ENCODE assay signal across 8 cellular contexts in the genomic region with DNA sequence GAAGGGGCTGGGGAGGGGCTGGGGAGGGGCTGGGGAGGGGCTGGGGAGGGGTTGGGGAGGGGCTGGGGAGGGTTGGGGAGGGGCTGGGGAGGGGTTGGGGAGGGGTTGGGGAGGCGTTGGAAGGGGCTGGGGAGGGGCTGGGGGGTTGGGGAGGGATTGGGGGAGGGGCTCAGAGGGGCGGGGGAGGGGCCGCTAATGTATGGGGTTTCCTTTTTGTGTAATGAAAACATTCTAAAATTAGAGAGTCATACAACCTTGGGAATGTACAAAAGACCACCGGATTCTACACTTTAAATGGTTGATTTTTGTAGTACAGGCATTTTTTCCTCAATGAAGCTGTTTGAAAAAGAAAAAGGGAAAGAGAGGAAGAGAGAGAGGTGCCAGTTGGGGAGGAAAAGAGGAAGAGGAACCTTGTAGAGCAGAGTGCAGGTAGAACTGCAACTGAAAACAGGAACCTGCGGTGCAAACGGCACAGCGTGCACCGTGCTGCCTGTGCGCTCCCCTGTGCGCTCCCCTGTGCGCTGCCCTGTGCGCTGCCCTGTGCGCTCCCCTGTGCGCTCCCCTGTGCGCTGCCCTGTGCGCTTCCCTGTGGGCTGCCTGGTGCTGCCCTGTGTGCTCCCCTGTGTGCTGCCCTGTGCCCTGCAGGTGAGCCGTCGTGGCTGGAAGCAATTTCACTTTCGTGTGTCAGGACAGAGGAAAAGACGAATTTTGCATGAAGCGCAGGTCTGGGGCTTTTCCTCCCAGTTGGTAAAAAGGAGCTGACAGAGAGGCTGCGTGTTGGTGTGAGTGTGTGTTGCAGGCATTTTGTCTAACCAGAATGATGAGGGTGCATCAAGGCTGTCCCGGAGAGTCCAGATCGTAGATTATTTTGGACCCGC. TPM values are rescaled to one million over a fixed set of nuclear protein-coding genes. Genes with fewer than 3 reads are reported as not detected.
A peak's percentile ranks its signal among the peaks of the same experiment; 100 is the strongest.
DNase-seq lines count a peak whose midpoint lies in the region; ATAC-seq, FAIRE-seq and TF ChIP-seq lines count a peak whose summit lies in the region.

No MANE protein-coding gene starts in this region.

- no peak overlapping the region for H3K9ac ChIP-seq in MM.1S (ENCODE audit: low read length)
- H3K9ac ChIP-seq in H1 (replicated peaks in 1 of 4; ENCODE audit: extremely low read depth in 1 of 4, low read depth in 3 of 4, low read length in 3 of 4): no peak overlapping the region

- no peaks in the 10 kb centered on the region for H3K36me3 ChIP-seq in MM.1S (replicated peaks; ENCODE audit: insufficient read depth, low read length)
- no peaks in the 10 kb centered on the region for H3K36me3 ChIP-seq in H1 (ENCODE audit: control insufficient read depth in 2 of 4, insufficient read depth in 4 of 4, low read length in 3 of 4)
- H3K36me3 ChIP-seq in aorta (ENCODE audit: control insufficient read depth in 1 of 2, insufficient read depth in 2 of 2, low read length in 1 of 2): no peaks in the 10 kb centered on the region
- no peaks in the 10 kb centered on the region for H3K36me3 ChIP-seq in vagina

- no peak overlapping the region for H3K4ac ChIP-seq in H1 (replicated peaks; ENCODE audit: insufficient read length, low read depth, low read length)

- no peaks in the 10 kb centered on the region for H3K79me1 ChIP-seq in H1 (ENCODE audit: low read depth, low read length)

- H3K4me1 ChIP-seq in MM.1S (ENCODE audit: low read length) (0 out of 2 replicates have a peak, but pooled peaks cover 2% of the 10 kb centered on the region), H1 (replicated peaks in 1 of 4; ENCODE audit: control insufficient read depth in 3 of 4, insufficient read depth in 4 of 4, low read length in 3 of 4) (no peaks in the 10 kb centered on the region; a peak in 1 of 7 replicates), aorta (ENCODE audit: control insufficient read depth in 1 of 2, insufficient read depth in 2 of 2, low read length in 2 of 2) (no peaks in the 10 kb centered on the region), vagina (peaks cover 7% of the 10 kb centered on the region), foreskin keratinocyte (no peaks in the 10 kb centered on the region)

- no peak overlapping the region for H2BK20ac ChIP-seq in H1 (ENCODE audit: low read length)

- no peak overlapping the region for H3K23ac ChIP-seq in H1 (ENCODE audit: insufficient read length)

- H4K91ac ChIP-seq in H1 (replicated peaks; ENCODE audit: insufficient read length, low read length): no peak overlapping the region

- H4K5ac ChIP-seq in H1 (ENCODE audit: insufficient read length, low read depth, low read length): no peak overlapping the region

- peaks cover 33 to 39% (median 35%) of the 10 kb centered on the region in 3 donors for H3K27me3 Mint-ChIP-seq in CD14-positive monocyte (ENCODE audit: low read depth in 3 of 3)

- FAIRE-seq in H1 (lab: Jason Lieb, UNC): no peak

- H3K23me2 ChIP-seq in H1 (ENCODE audit: low read depth, low read length): no peaks in the 10 kb centered on the region

- no peak overlapping the region for H2AFZ ChIP-seq in MM.1S (ENCODE audit: low read length)
- H2AFZ ChIP-seq in H1 (ENCODE audit: low read length): no peak overlapping the region

- peaks cover 0 to 4% (median 0%) of the 10 kb centered on the region in 7 donors for H3K9me3 Mint-ChIP-seq in CD14-positive monocyte

- H3K4me1 Mint-ChIP-seq in CD14-positive monocyte: peaks cover 73% of the 10 kb centered on the region

- H3K56ac ChIP-seq in H1 (replicated peaks; ENCODE audit: insufficient read length, low read depth, low read length): no peak overlapping the region

- H3K4me3 ChIP-seq in MM.1S (ENCODE audit: low read length) (peak overlapping the region; percentile 33; the same call in 1 of the 2 replicates), H1 (ENCODE audit: extremely low read depth in 1 of 4, insufficient read depth in 2 of 4, low read depth in 3 of 4, low read length in 4 of 4) (peak overlapping the region; percentile 23 to 58 (median 38)), aorta (ENCODE audit: low read length in 2 of 2) (no peak overlapping the region), vagina (no peak overlapping the region)

- CTCF ChIA-PET in H1 (lab: Charles Lee; ENCODE audit: partially characterized antibody): no interaction called here

- DNase-seq in CD14-positive monocyte (ENCODE audit: low spot score) (peak; percentile 78), MM.1S (peak; percentile 51), H1 (ENCODE audit: low read depth in 1 of 2, low spot score in 2 of 2) (no peak), aorta (peak; percentile 54 to 72), NCI-H2107 treated with DMSO at 0.1 percent for 48 hours (lab: John Stamatoyannopoulos, UW; ENCODE audit: unreplicated experiment) (no peak), vagina (ENCODE audit: extremely low spot score in 2 of 2) (no peak), foreskin keratinocyte (no peak)

- peak overlapping the region in 6 of 7 donors; percentile 15 to 77 (median 66) for H3K27ac Mint-ChIP-seq in CD14-positive monocyte

- H3K4me3 Mint-ChIP-seq in CD14-positive monocyte: peak overlapping the region; percentile 11 to 77

- no peak overlapping the region for H2BK15ac ChIP-seq in H1 (ENCODE audit: low read length)

- H3K14ac ChIP-seq in H1 (ENCODE audit: insufficient read length): no peak overlapping the region

- no peak for TF ChIP-seq CTCF in CD14-positive monocyte (IDR thresholded peaks at IDR 0.05)
- no peak for TF ChIP-seq CTCF in MM.1S (IDR thresholded peaks at IDR 0.05; ENCODE audit: low read length)
- TF ChIP-seq CTCF in H1 (IDR thresholded peaks at IDR 0.05; ENCODE audit: control extremely low read depth in 1 of 3, insufficient read depth in 1 of 3, low read depth in 1 of 3, low read length in 3 of 3): no peak
- no peak for TF ChIP-seq CTCF in vagina (IDR thresholded peaks at IDR 0.05)
- TF ChIP-seq CTCF in foreskin keratinocyte (conservative IDR thresholded peaks at IDR 0.05): no peak

- no peak overlapping the region for H2BK120ac ChIP-seq in H1 (replicated peaks; ENCODE audit: low read depth, low read length)

- H4K20me1 ChIP-seq in MM.1S (ENCODE audit: insufficient read depth, low read length) (no peaks in the 10 kb centered on the region), H1 (replicated peaks in 1 of 2; ENCODE audit: control insufficient read depth in 1 of 2, insufficient read depth in 2 of 2, low read length in 2 of 2) (no peaks in the 10 kb centered on the region)

- TF ChIP-seq RAD21 in H1 (IDR thresholded peaks at IDR 0.05 in 1 of 2, conservative IDR thresholded peaks at IDR 0.05 in 1 of 2; ENCODE audit: low read depth in 2 of 2, low read length in 2 of 2): no peak

- 0 out of 2 replicates have a peak overlapping the region, but pooled peaks have one; percentile 50 for H2BK12ac ChIP-seq in H1 (ENCODE audit: low read depth, low read length)

- 0 out of 2 replicates have a peak, but pooled peaks cover 5% of the 10 kb centered on the region for H3F3A ChIP-seq in MM.1S (ENCODE audit: insufficient read depth, low read length)

- H3K4me2 ChIP-seq in MM.1S (ENCODE audit: low read depth, low read length) (peak overlapping the region; percentile 40), H1 (ENCODE audit: insufficient read depth in 1 of 2, low read depth in 2 of 2, low read length in 2 of 2) (peak overlapping the region; percentile 67 to 82)

- H4K8ac ChIP-seq in H1 (ENCODE audit: extremely low read depth, insufficient read depth, low read length): no peak overlapping the region

- H3K27me3 ChIP-seq in MM.1S (replicated peaks; ENCODE audit: insufficient read depth, low read length): peaks cover 75% of the 10 kb centered on the region
- H3K27me3 ChIP-seq in H1 (replicated peaks in 1 of 4; ENCODE audit: control insufficient read depth in 3 of 4, extremely low read depth in 1 of 4, insufficient read depth in 3 of 4, low read length in 3 of 4): peaks cover 0 to 19% (median 10%) of the 10 kb centered on the region in 4 experiments; a peak in 5 of 7 replicates
- H3K27me3 ChIP-seq in aorta (ENCODE audit: control insufficient read depth in 1 of 2, insufficient read depth in 2 of 2, low read length in 1 of 2): no peaks in the 10 kb centered on the region
- H3K27me3 ChIP-seq in vagina: no peaks in the 10 kb centered on the region
- peaks cover 2% of the 10 kb centered on the region for H3K27me3 ChIP-seq in foreskin keratinocyte

- H3K36me3 Mint-ChIP-seq in CD14-positive monocyte: peaks cover 3 to 17% of the 10 kb centered on the region in 2 donors

- POLR2A ChIA-PET in H1 (lab: Charles Lee; ENCODE audit: partially characterized antibody): interaction anchor here (1.0 kb wide), 2 partner anchors 34 to 175 kb away, joined by 3 read pairs; no protein-coding TSS in a partner anchor

- H3K79me2 ChIP-seq in MM.1S (ENCODE audit: low read length) (no peaks in the 10 kb centered on the region), H1 (ENCODE audit: control insufficient read depth in 1 of 2, insufficient read depth in 2 of 2, low read length in 2 of 2) (no peaks in the 10 kb centered on the region)

- H2BK5ac ChIP-seq in H1 (ENCODE audit: low read depth, low read length): no peak overlapping the region

- H3K18ac ChIP-seq in H1 (ENCODE audit: extremely low read depth, low read length): no peak overlapping the region; the same call in 1 of the 2 replicates

- peak; percentile 68 for ATAC-seq in GM19463 (IDR thresholded peaks at IDR 0.05; ENCODE audit: unreplicated experiment)
- no peak for ATAC-seq in aorta (ENCODE audit: low FRiP score)
- no peak for ATAC-seq in foreskin keratinocyte

- 45% methylated on average over 22 of the region's 25 CpGs; no CpG with 5 or more reads in 1 of the 2 experiments for WGBS in H1 (ENCODE audit: extremely low coverage in 1 of 2, insufficient coverage in 1 of 2, insufficient read length in 1 of 2, insufficient replicate concordance in 2 of 2, low coverage in 1 of 2, low lambda C conversion rate in 2 of 2, missing lambda C conversion rate in 1 of 2), 2 experiments
- WGBS in aorta, 2 donors: 56 to 67% methylated on average over 24 of the region's 25 CpGs

- TF ChIP-seq POLR2A in H1 (IDR thresholded peaks at IDR 0.05; ENCODE audit: control extremely low read depth in 1 of 2, low read depth in 2 of 2, low read length in 2 of 2) (no peak), vagina (IDR thresholded peaks at IDR 0.05) (no peak)

- TF ChIP-seq EP300 in H1 (IDR thresholded peaks at IDR 0.05; ENCODE audit: borderline replicate concordance in 1 of 2, low read depth in 2 of 2, low read length in 2 of 2): no peak

- H3K27ac ChIP-seq in MM.1S (ENCODE audit: low read length) (no peak overlapping the region), H1 (ENCODE audit: low read depth, low read length) (no peak overlapping the region), aorta (ENCODE audit: low read depth in 1 of 2, low read length in 2 of 2) (no peak overlapping the region), vagina (no peak overlapping the region), foreskin keratinocyte (no peak overlapping the region)

- H3K9me3 ChIP-seq in MM.1S (replicated peaks; ENCODE audit: insufficient read depth, low read length) (no peaks in the 10 kb centered on the region), H1 (ENCODE audit: insufficient read depth in 2 of 2, low read depth in 1 of 2, low read length in 1 of 2) (peaks cover 10 to 62% of the 10 kb centered on the region in 2 experiments; a peak in 3 of 4 replicates), aorta (ENCODE audit: control insufficient read depth, low read length) (no peaks in the 10 kb centered on the region), vagina (no peaks in the 10 kb centered on the region)

- no peak overlapping the region for H2AK5ac ChIP-seq in H1 (ENCODE audit: low read depth, low read length)

- H3K9me2 ChIP-seq in MM.1S (replicated peaks; ENCODE audit: insufficient read depth, low read length): no peaks in the 10 kb centered on the region

- intact Hi-C loops in CD14-positive monocyte (cut with micrococcal nuclease): loop anchor here in 1 of 2 donors (5.0 kb wide), 2 partner anchors 37 to 38 kb away; no protein-coding TSS in a partner anchor
- intact Hi-C loops in aorta (cut with DNase I): no loop called here
- intact Hi-C loops in vagina (cut with DNase I): no loop called here

RNA-seq across cellular contexts. Expression of a gene that starts 40.8 kb away (rescaled TPM):
- polyA plus RNA-seq in CD14-positive monocyte (10 to 100 TPM; 13.1 to 29.8 TPM), H1 (2011; rRNA removed) (13.9 and 26.0 TPM in 2 replicates), aorta (10 to 100 TPM; 35.3 to 81.5 TPM), foreskin keratinocyte (2.0 and 3.6 TPM in 2 replicates)
- total RNA-seq in H1 (2021; fragmentation: NEBNext Ultra II Directional; extraction: Animal tissue kit (Norgen Biotek cat#: 25700)): 13.9 and 14.2 TPM in 2 replicates
- 16.2 TPM for polyA plus RNA-seq in H1 (2011; cell fraction: cytosol; rRNA removed)
- 27.6 TPM for polyA plus RNA-seq in H1 (2011; cell fraction: nucleus; rRNA removed)
- 5.7 to 17.3 TPM (median 16.0 TPM) in 4 replicates for polyA plus RNA-seq in H1 (2012, experiment 1 of 2)
- 8.4 TPM for polyA plus RNA-seq in H1 (2012, experiment 2 of 2)
- polyA plus RNA-seq in H1 (2013, experiment 1 of 2): 10.6 TPM
- polyA plus RNA-seq in H1 (2013, experiment 2 of 2): 10.9 TPM
- polyA minus RNA-seq in H1 (2011; rRNA and poly(A)+ RNA removed): 5.7 and 6.2 TPM in 2 replicates
- 16.7 TPM for polyA minus RNA-seq in H1 (2011; cell fraction: cytosol; rRNA and poly(A)+ RNA removed)
- polyA minus RNA-seq in H1 (2011; cell fraction: nucleus; rRNA and poly(A)+ RNA removed): 12.1 TPM
- total RNA-seq in aorta (100 to 1,000 TPM; 126 to 176 TPM), vagina (156 TPM), foreskin keratinocyte (1.4 and 2.0 TPM in 2 replicates)

Comparison
In these comparisons a context has a peak if more than half of its experiments do, and no peak if none do; other contexts are left out.
1. DNase-seq: peak in CD14-positive monocyte (single experiment), MM.1S (single experiment) and aorta (2 of 2); none in H1 (0 of 2), NCI-H2107 treated with DMSO at 0.1 percent for 48 hours (single experiment), vagina (0 of 2) and foreskin keratinocyte (0 of 2).
2. H3K4me3 ChIP-seq: peak in MM.1S (single experiment) and H1 (4 of 4); none in aorta (0 of 2) and vagina (0 of 2).